In the genomic region with DNA sequence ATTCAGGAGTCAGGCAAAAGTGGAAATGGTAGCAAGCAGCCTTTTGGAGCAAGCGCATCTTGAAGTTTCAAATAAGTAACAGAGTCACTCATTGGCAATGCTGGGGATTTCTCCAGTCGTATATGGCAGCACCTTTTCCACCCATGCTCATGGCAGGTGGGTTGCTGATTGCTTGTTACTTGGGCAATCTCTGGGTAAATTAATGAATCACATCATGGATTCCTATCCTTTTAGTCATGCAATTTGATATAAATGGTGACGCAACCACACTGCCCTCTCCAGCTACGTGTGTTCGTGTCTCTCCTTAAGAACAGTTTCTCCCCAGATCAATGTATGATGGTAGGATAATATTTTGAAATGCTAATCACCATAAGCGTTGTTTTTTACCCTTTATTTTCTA, we compare ENCODE assay signal across 13 cellular contexts.
"Had no signal": no experiment of that assay in that cellular context is flagged by ENCODE, and none has a peak within 500 bp of the region (broad histone marks: within the 10 kb centered on the region; RNA-seq: fewer than 3 reads in every experiment).

No MANE protein-coding gene starts in this region.

- H3K9me3 Mint-ChIP-seq: activated B cell treated with CpG ODN at 0.5 μM for 24 hours had no signal

- H3K36me3 Mint-ChIP-seq: naive thymus-derived CD8-positive, alpha-beta T cell had no signal

- H3K4me3 ChIP-seq: colonic mucosa, mucosa of descending colon, SK-N-MC had no signal

- H3K27me3 ChIP-seq: colonic mucosa had no signal

- ATAC-seq: left lobe of liver; mucosa of descending colon; naive thymus-derived CD8-positive, alpha-beta T cell had no signal

- H3K27me3 Mint-ChIP-seq: activated B cell treated with CpG ODN at 0.5 μM for 24 hours, progenitor cell of endocrine pancreas had no signal

- DNase-seq: activated B cell treated with CpG ODN at 0.5 μM for 24 hours; activated CD4-positive, alpha-beta T cell treated with anti-CD3 and anti-CD28 coated beads, Interleukin-2, amount 50 U/mL, for 1 hour; activated gamma-delta T cell treated with Interleukin-2 at 50 U/mL for 16 hours; activated T-cell treated with anti-CD3 and anti-CD28 coated beads, Interleukin-2, amount 50 U/mL, for 1 hour; colonic mucosa; effector CD8-positive, alpha-beta T cell; mucosa of descending colon; naive thymus-derived CD8-positive, alpha-beta T cell; stimulated activated CD4-positive, alpha-beta T cell treated with anti-CD3 and anti-CD28 coated beads, Interleukin-4, amount 100 ng/mL, for 24 hours; T-helper 1 cell had no signal

- H3K27ac Mint-ChIP-seq: activated B cell treated with CpG ODN at 0.5 μM for 24 hours; naive thymus-derived CD8-positive, alpha-beta T cell; progenitor cell of endocrine pancreas had no signal

- H3K9me3 ChIP-seq: colonic mucosa, mucosa of descending colon had no signal

- H3K36me3 ChIP-seq: colonic mucosa had no signal

- H3K4me1 ChIP-seq: colonic mucosa had no signal

- H3K27ac ChIP-seq: colonic mucosa, SK-N-MC had no signal

- H3K4me1 Mint-ChIP-seq: activated B cell treated with CpG ODN at 0.5 μM for 24 hours had no signal

- H3K4me3 Mint-ChIP-seq: activated B cell treated with CpG ODN at 0.5 μM for 24 hours; naive thymus-derived CD8-positive, alpha-beta T cell had no signal
